8 cellular contexts compared by ENCODE assay signal in genomic region chr5:134371834-134372340, GRCh38. TPM values are rescaled to one million over a fixed set of nuclear protein-coding genes. Genes with fewer than 3 reads are reported as not detected.
DNase-seq lines count a peak whose midpoint lies in the region; ATAC-seq lines count a peak whose summit lies in the region.

No MANE protein-coding gene starts in this region.

- H3K27ac ChIP-seq in CD4-positive, alpha-beta memory T cell (ENCODE audit: low read depth, low read length) = peak overlapping the region; percentile 99
- H3K27ac ChIP-seq in urinary bladder (ENCODE audit: low read depth) = peak overlapping the region; percentile 99

- ATAC-seq in HG02759 (IDR thresholded peaks at IDR 0.05; ENCODE audit: unreplicated experiment) (peak; percentile 7), Right ventricle myocardium superior (ENCODE audit: poor library complexity) (peak; percentile 59), HG02610 (IDR thresholded peaks at IDR 0.05; ENCODE audit: unreplicated experiment) (no peak)
- ATAC-seq in activated naive CD8-positive, alpha-beta T cell treated with anti-CD3 and anti-CD28 coated beads, Interleukin-2, amount 10 ng/mL, durations not matched to agents 7 days and 5 days (ENCODE audit: low read depth) = no peak

- peaks cover 0 to 5% of the 10 kb centered on the region in 2 donors for H3K27me3 Mint-ChIP-seq in CD4-positive, alpha-beta memory T cell
- no peaks in the 10 kb centered on the region for H3K27me3 Mint-ChIP-seq in activated naive CD8-positive, alpha-beta T cell treated with anti-CD3 and anti-CD28 coated beads, Interleukin-2, amount 10 ng/mL, durations not matched to agents 7 days and 5 days

- WGBS in urinary bladder = under 1% methylated on average over 29 of the region's 29 CpGs

- DNase-seq in CD4-positive, alpha-beta memory T cell = peak; percentile 29 to 52 (median 37)
- peak; percentile 17 for DNase-seq in SHP77 treated with DMSO at 0.1 percent for 48 hours (lab: John Stamatoyannopoulos, UW)
- peak; percentile 66 for DNase-seq in activated naive CD8-positive, alpha-beta T cell treated with anti-CD3 and anti-CD28 coated beads, Interleukin-2, amount 10 ng/mL, durations not matched to agents 7 days and 5 days
- peak; percentile 70 for DNase-seq in Right ventricle myocardium superior
- peak; percentile 21 for DNase-seq in occipital lobe (lab: John Stamatoyannopoulos, UW)

- H3K27me3 ChIP-seq in CD4-positive, alpha-beta memory T cell (ENCODE audit: insufficient read depth, low read length) = no peaks in the 10 kb centered on the region

- POLR2A ChIA-PET in CD4-positive, alpha-beta memory T cell (lab: Charles Lee; ENCODE audit: partially characterized antibody) = interaction anchor here (0.7 to 7.0 kb wide), 33 partner anchors 9 to 532 kb away, joined by 3 to 159 read pairs (median 5); partner anchors contain the start of genes CAMLG, CDKN2AIPNL, JADE2 and PCBD2
- POLR2A ChIA-PET in activated naive CD8-positive, alpha-beta T cell treated with anti-CD3 and anti-CD28 coated beads, Interleukin-2, amount 10 ng/mL, durations not matched to agents 7 days and 5 days (lab: Charles Lee) = interaction anchor here (0.6 to 4.8 kb wide), 20 partner anchors 8 to 1410 kb away, joined by 3 to 46 read pairs (median 4); partner anchors contain the start of genes CDKN2AIPNL, JADE2, PCBD2 and PPP2CA

- intact Hi-C loops in CD4-positive, alpha-beta memory T cell (cut with micrococcal nuclease) = loop anchor here (1.0 to 5.0 kb wide), 6 partner anchors 39 to 276 kb away; partner anchors contain the start of genes CDKN2AIPNL, JADE2, SAR1B and SEC24A
- intact Hi-C loops in Right ventricle myocardium superior (cut with DNase I) = loop anchor here (5.0 to 10.0 kb wide), 2 partner anchors 155 to 213 kb away; partner anchors contain the start of gene JADE2

- H3K4me3 ChIP-seq in CD4-positive, alpha-beta memory T cell (ENCODE audit: low read length in 2 of 2) = peak overlapping the region; percentile 86 to 92
- peak overlapping the region; percentile 79 for H3K4me3 ChIP-seq in urinary bladder (ENCODE audit: low read depth, low read length)

- H3K36me3 Mint-ChIP-seq in CD4-positive, alpha-beta memory T cell = peaks cover 12 to 51% of the 10 kb centered on the region in 2 donors
- H3K36me3 Mint-ChIP-seq in activated naive CD8-positive, alpha-beta T cell treated with anti-CD3 and anti-CD28 coated beads, Interleukin-2, amount 10 ng/mL, durations not matched to agents 7 days and 5 days = peaks cover 21% of the 10 kb centered on the region

- CTCF ChIA-PET in CD4-positive, alpha-beta memory T cell (lab: Charles Lee; ENCODE audit: partially characterized antibody) = interaction anchor here (0.6 to 1.7 kb wide), 11 partner anchors 10 to 215 kb away, joined by 3 to 7 read pairs (median 6); partner anchors contain the start of gene CDKN2AIPNL

- peak overlapping the region; percentile 97 to 100 (median 100) for H3K27ac Mint-ChIP-seq in CD4-positive, alpha-beta memory T cell
- H3K27ac Mint-ChIP-seq in activated naive CD8-positive, alpha-beta T cell treated with anti-CD3 and anti-CD28 coated beads, Interleukin-2, amount 10 ng/mL, durations not matched to agents 7 days and 5 days = peak overlapping the region; percentile 99

- H3K4me1 ChIP-seq in CD4-positive, alpha-beta memory T cell (ENCODE audit: insufficient read depth, low read length) = peaks cover 53% of the 10 kb centered on the region
- peaks cover 2% of the 10 kb centered on the region for H3K4me1 ChIP-seq in urinary bladder (ENCODE audit: insufficient read depth)

- peaks cover 35 to 75% (median 46%) of the 10 kb centered on the region in 4 donors for H3K4me1 Mint-ChIP-seq in CD4-positive, alpha-beta memory T cell
- peaks cover 33% of the 10 kb centered on the region for H3K4me1 Mint-ChIP-seq in activated naive CD8-positive, alpha-beta T cell treated with anti-CD3 and anti-CD28 coated beads, Interleukin-2, amount 10 ng/mL, durations not matched to agents 7 days and 5 days

- no peaks in the 10 kb centered on the region for H3K36me3 ChIP-seq in CD4-positive, alpha-beta memory T cell (ENCODE audit: insufficient read depth, low read length)
- peaks cover 2% of the 10 kb centered on the region for H3K36me3 ChIP-seq in urinary bladder (ENCODE audit: insufficient read depth)

- H3K9me3 Mint-ChIP-seq in CD4-positive, alpha-beta memory T cell = peaks cover 0 to 12% (median under 1%) of the 10 kb centered on the region in 8 donors
- peaks cover 2% of the 10 kb centered on the region for H3K9me3 Mint-ChIP-seq in activated naive CD8-positive, alpha-beta T cell treated with anti-CD3 and anti-CD28 coated beads, Interleukin-2, amount 10 ng/mL, durations not matched to agents 7 days and 5 days

- peak overlapping the region; percentile 96 to 99 (median 98) for H3K4me3 Mint-ChIP-seq in CD4-positive, alpha-beta memory T cell
- peak overlapping the region; percentile 91 for H3K4me3 Mint-ChIP-seq in activated naive CD8-positive, alpha-beta T cell treated with anti-CD3 and anti-CD28 coated beads, Interleukin-2, amount 10 ng/mL, durations not matched to agents 7 days and 5 days

- H3K9me3 ChIP-seq in CD4-positive, alpha-beta memory T cell (ENCODE audit: control insufficient read depth in 1 of 2, low read length in 2 of 2) = no peaks in the 10 kb centered on the region

RNA-seq across cellular contexts. Expression of gene UBE2B, which starts 0.5 kb away (rescaled TPM):
- 100 to 1,000 TPM; 121 to 124 TPM for total RNA-seq in CD4-positive, alpha-beta memory T cell
- polyA plus RNA-seq in CD4-positive, alpha-beta memory T cell = 100 to 1,000 TPM in 1 of 2 donors, 10 to 100 TPM in 1; 86.9 to 118 TPM
- total RNA-seq in activated naive CD8-positive, alpha-beta T cell treated with anti-CD3 and anti-CD28 coated beads, Interleukin-2, amount 10 ng/mL, durations not matched to agents 7 days and 5 days = 100 to 1,000 TPM in 1 of 2 experiments, 10 to 100 TPM in 1; 98.5 to 101 TPM
- total RNA-seq in Right ventricle myocardium superior (236 TPM), occipital lobe (83.4 TPM), urinary bladder (80.4 TPM)
- 81.8 TPM for polyA plus RNA-seq in urinary bladder

RNA-seq across cellular contexts. Expression of gene CDKL3, which starts 4.9 kb away (rescaled TPM):
- 1 to 10 TPM in 1 of 2 experiments, under 1 TPM in 1; 0.44 to 1.1 TPM for total RNA-seq in CD4-positive, alpha-beta memory T cell
- under 1 TPM in 1 of 2 donors, not detected in 1; 0.50 TPM for polyA plus RNA-seq in CD4-positive, alpha-beta memory T cell
- total RNA-seq in activated naive CD8-positive, alpha-beta T cell treated with anti-CD3 and anti-CD28 coated beads, Interleukin-2, amount 10 ng/mL, durations not matched to agents 7 days and 5 days = 1 to 10 TPM; 1.2 to 1.9 TPM
- total RNA-seq in Right ventricle myocardium superior (5.2 TPM), occipital lobe (15.0 TPM), urinary bladder (6.0 TPM)
- polyA plus RNA-seq in urinary bladder = 2.1 TPM

RNA-seq across cellular contexts. Expression of gene CDKN2AIPNL, which starts 39.8 kb away (rescaled TPM):
- total RNA-seq in CD4-positive, alpha-beta memory T cell = 10 to 100 TPM; 14.7 to 15.1 TPM
- 10 to 100 TPM; 25.2 to 32.4 TPM for polyA plus RNA-seq in CD4-positive, alpha-beta memory T cell
- total RNA-seq in activated naive CD8-positive, alpha-beta T cell treated with anti-CD3 and anti-CD28 coated beads, Interleukin-2, amount 10 ng/mL, durations not matched to agents 7 days and 5 days = 10 to 100 TPM; 22.3 to 23.4 TPM
- total RNA-seq in Right ventricle myocardium superior (43.1 TPM), occipital lobe (52.9 TPM), urinary bladder (24.5 TPM)
- polyA plus RNA-seq in urinary bladder = 24.1 TPM

Comparison
In these comparisons a context has a peak if more than half of its experiments do, and no peak if none do; other contexts are left out.
1. DNase-seq: peak in every context shown above with its lines; median percentile 70 in Right ventricle myocardium superior; 66 in activated naive CD8-positive, alpha-beta T cell treated with anti-CD3 and anti-CD28 coated beads, Interleukin-2, amount 10 ng/mL, durations not matched to agents 7 days and 5 days; 37 in CD4-positive, alpha-beta memory T cell; 21 in occipital lobe; 17 in SHP77 treated with DMSO at 0.1 percent for 48 hours.
2. ATAC-seq: peak in HG02759 (single experiment) and Right ventricle myocardium superior (single experiment); none in activated naive CD8-positive, alpha-beta T cell treated with anti-CD3 and anti-CD28 coated beads, Interleukin-2, amount 10 ng/mL, durations not matched to agents 7 days and 5 days (single experiment) and HG02610 (single experiment).